ENCODE assay signal across 16 cellular contexts in the genomic region with DNA sequence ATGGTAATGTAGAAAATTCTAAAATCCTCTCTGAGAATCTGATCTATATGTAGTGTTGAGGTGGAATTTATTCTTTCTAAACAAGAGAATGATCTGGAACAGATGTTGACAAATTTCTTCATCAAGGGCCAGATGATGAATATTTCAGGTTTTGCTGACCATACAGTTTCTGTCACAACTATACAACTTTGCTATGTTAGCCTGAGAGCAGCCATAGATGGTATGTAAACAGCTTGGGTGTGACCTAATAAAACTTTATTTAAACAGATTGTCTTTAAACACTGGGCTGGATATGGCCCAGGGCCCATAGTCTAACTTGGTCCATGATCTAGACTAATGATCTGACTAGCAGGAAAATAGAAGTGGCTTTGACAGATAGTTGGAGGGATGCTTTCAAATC.
DNase-seq lines count a peak whose midpoint lies in the region; ATAC-seq, FAIRE-seq and TF ChIP-seq lines count a peak whose summit lies in the region.
"Had no signal": no experiment of that assay in that cellular context is flagged by ENCODE, and none has a peak within 500 bp of the region (broad histone marks: within the 10 kb centered on the region; RNA-seq: fewer than 3 reads in every experiment).

No MANE protein-coding gene starts in this region.

- BruUV-seq in PC-9 (replicated peaks; lab: Mats Ljungman, UMichigan) (no TSS peak), K562 (replicated peaks; lab: Mats Ljungman, UMichigan) (no TSS peak)

- no peak for DNase-seq in PC-9
- DNase-seq in K562 (ENCODE audit: extremely low read depth in 1 of 4, low spot score in 3 of 4), result no peak
- DNase-seq in hepatocyte (ENCODE audit: low spot score), result no peak
- no peak for DNase-seq in sigmoid colon
- DNase-seq in T1000 (lab: John Stamatoyannopoulos, UW), result no peak
- no peak for DNase-seq in omental fat pad (ENCODE audit: low spot score)
- DNase-seq: DMS 273 treated with DMSO at 0.1 percent for 48 hours, GOT3, NCI-H1105, NCI-H1694 treated with DMSO at 0.1 percent for 48 hours, NCI-H345, SHP77 treated with DMSO at 0.1 percent for 48 hours had no signal

- H3K27ac ChIP-seq in PC-9, result peak overlapping the region; percentile 87; the same call in 1 of the 2 replicates
- no peak overlapping the region for H3K27ac ChIP-seq in K562 (ENCODE audit: extremely low read depth, low read depth, low read length)
- peak overlapping the region; percentile 88 for H3K27ac ChIP-seq in hepatocyte
- H3K27ac ChIP-seq in sigmoid colon, result peak overlapping the region; percentile 45 to 70 (median 70)
- H3K27ac ChIP-seq: BLaER1 had no signal

- no peaks in the 10 kb centered on the region for H3K9me3 ChIP-seq in PC-9 (ENCODE audit: insufficient read depth, low read depth)
- no peaks in the 10 kb centered on the region for H3K9me3 ChIP-seq in K562 (replicated peaks; ENCODE audit: control insufficient read depth, insufficient read depth, low read depth, low read length)
- no peaks in the 10 kb centered on the region for H3K9me3 ChIP-seq in hepatocyte (ENCODE audit: low read depth)
- H3K9me3 ChIP-seq in sigmoid colon, result no peaks in the 10 kb centered on the region
- H3K9me3 ChIP-seq: BLaER1 had no signal

- no peak for FAIRE-seq in K562 (lab: Jason Lieb, UNC)

- H2AFZ ChIP-seq in PC-9, result no peak overlapping the region
- no peak overlapping the region for H2AFZ ChIP-seq in K562 (ENCODE audit: low read depth, low read length)
- no peak overlapping the region for H2AFZ ChIP-seq in hepatocyte

- H3K36me3 ChIP-seq in PC-9 (ENCODE audit: low read depth), result no peaks in the 10 kb centered on the region
- H3K36me3 ChIP-seq in K562 (ENCODE audit: control insufficient read depth, insufficient read depth, low read length), result no peaks in the 10 kb centered on the region
- H3K36me3 ChIP-seq in hepatocyte (replicated peaks; ENCODE audit: insufficient read depth, low read depth), result no peaks in the 10 kb centered on the region
- no peaks in the 10 kb centered on the region for H3K36me3 ChIP-seq in sigmoid colon
- H3K36me3 ChIP-seq: BLaER1, MG63 had no signal

- ATAC-seq in K562 (no peak), GM21528 (IDR thresholded peaks at IDR 0.05; ENCODE audit: low FRiP score, unreplicated experiment) (no peak), HG02970 (IDR thresholded peaks at IDR 0.05; ENCODE audit: low FRiP score, unreplicated experiment) (no peak), omental fat pad (ENCODE audit: low FRiP score) (no peak)

- H3K4me2 ChIP-seq in PC-9 (no peak overlapping the region), K562 (ENCODE audit: insufficient read depth, low read length) (no peak overlapping the region), hepatocyte (no peak overlapping the region)
- H3K4me2 ChIP-seq: BLaER1 had no signal

- intact Hi-C loops in PC-9 (cut with micrococcal nuclease; ENCODE audit: unreplicated experiment) (no loop called here), K562 (cut with micrococcal nuclease) (no loop called here), sigmoid colon (cut with DNase I) (no loop called here)

- no peak overlapping the region for H3K9ac ChIP-seq in K562 (ENCODE audit: insufficient read depth in 1 of 2, low read depth in 2 of 2, low read length in 2 of 2)
- H3K9ac ChIP-seq: BLaER1 had no signal

- CTCF ChIA-PET in PC-9 (lab: Charles Lee) (no interaction called here), K562 (lab: Yijun Ruan, JAX; ENCODE audit: low intra/inter-chr PET ratio) (no interaction called here)

- H3K4me3 ChIP-seq in PC-9 (no peak overlapping the region), K562 (no peak overlapping the region), hepatocyte (no peak overlapping the region), sigmoid colon (no peak overlapping the region)
- H3K4me3 ChIP-seq: BLaER1, MG63 had no signal

- no peaks in the 10 kb centered on the region for H4K20me1 ChIP-seq in PC-9 (ENCODE audit: insufficient read depth)
- H4K20me1 ChIP-seq in K562 (replicated peaks; ENCODE audit: control insufficient read depth, insufficient read depth, low read length), result no peaks in the 10 kb centered on the region
- H4K20me1 ChIP-seq in hepatocyte (ENCODE audit: insufficient read depth, poor library complexity, severe bottlenecking), result no peaks in the 10 kb centered on the region
- H4K20me1 ChIP-seq: BLaER1 had no signal

- no peak for TF ChIP-seq POLR2A in K562 (conservative IDR thresholded peaks at IDR 0.05)
- TF ChIP-seq POLR2A in sigmoid colon (IDR thresholded peaks at IDR 0.05), result no peak

- H3K4me1 ChIP-seq in PC-9 (replicated peaks; ENCODE audit: insufficient read depth), result peaks cover 29% of the 10 kb centered on the region
- H3K4me1 ChIP-seq in K562 (replicated peaks in 1 of 2; ENCODE audit: control insufficient read depth in 2 of 2, insufficient read depth in 2 of 2, low read length in 2 of 2), result no peaks in the 10 kb centered on the region
- peaks cover 9% of the 10 kb centered on the region for H3K4me1 ChIP-seq in hepatocyte (ENCODE audit: insufficient read depth)
- H3K4me1 ChIP-seq in sigmoid colon, result peaks cover 0 to 61% (median 38%) of the 10 kb centered on the region in 4 donors
- H3K4me1 ChIP-seq: BLaER1 had no signal

- TF ChIP-seq RAD21 in K562 (CRISPR knock-in tag; conservative IDR thresholded peaks at IDR 0.05 in 1 of 2, IDR thresholded peaks at IDR 0.05 in 1 of 2), result no peak

- H3K9me2 ChIP-seq in PC-9 (ENCODE audit: insufficient read depth) (no peaks in the 10 kb centered on the region), hepatocyte (replicated peaks; ENCODE audit: insufficient read depth) (no peaks in the 10 kb centered on the region)

- TF ChIP-seq EP300 in K562 (IDR thresholded peaks at IDR 0.05; ENCODE audit: low read length) (no peak), sigmoid colon (IDR thresholded peaks at IDR 0.05) (no peak)

- POLR2A ChIA-PET in PC-9 (lab: Charles Lee; ENCODE audit: unreplicated experiment) (no interaction called here), K562 (lab: Yijun Ruan, JAX) (no interaction called here)

- H3K79me2 ChIP-seq in PC-9 (ENCODE audit: low read depth) (no peaks in the 10 kb centered on the region), K562 (ENCODE audit: control insufficient read depth, insufficient read depth, low read length) (no peaks in the 10 kb centered on the region), hepatocyte (no peaks in the 10 kb centered on the region)

- TF ChIP-seq CTCF in PC-9 (conservative IDR thresholded peaks at IDR 0.05), result no peak
- TF ChIP-seq CTCF in K562 (IDR thresholded peaks at IDR 0.05 in 2 of 3, conservative IDR thresholded peaks at IDR 0.05 in 1 of 3; ENCODE audit: insufficient read depth in 2 of 3, low read depth in 1 of 3, low read length in 3 of 3), result no peak
- TF ChIP-seq CTCF in hepatocyte (IDR thresholded peaks at IDR 0.05; ENCODE audit: poor library complexity), result no peak
- no peak for TF ChIP-seq CTCF in sigmoid colon (IDR thresholded peaks at IDR 0.05)
- no peak for TF ChIP-seq CTCF in omental fat pad (IDR thresholded peaks at IDR 0.05)

- in situ Hi-C loops in K562 (cut with MboI), result no loop called here

- H3K27me3 ChIP-seq in PC-9 (ENCODE audit: insufficient read depth, low read depth), result no peaks in the 10 kb centered on the region
- H3K27me3 ChIP-seq in K562 (ENCODE audit: control insufficient read depth in 2 of 2, insufficient read depth in 2 of 2, low read length in 2 of 2), result no peaks in the 10 kb centered on the region
- H3K27me3 ChIP-seq in hepatocyte, result no peaks in the 10 kb centered on the region
- H3K27me3 ChIP-seq in sigmoid colon, result no peaks in the 10 kb centered on the region
- H3K27me3 ChIP-seq: BLaER1, MG63 had no signal

- H3F3A ChIP-seq in PC-9 (ENCODE audit: insufficient read depth, low read depth), result peaks cover 24% of the 10 kb centered on the region

- no peaks in the 10 kb centered on the region for H3K9me1 ChIP-seq in K562 (ENCODE audit: control insufficient read depth, insufficient read depth, low read length)

TF ChIP-seq in K562, 482 proteins besides CTCF, POLR2A, EP300 and RAD21 (continues in another document):
- TF ChIP-seq, protein P1, sequence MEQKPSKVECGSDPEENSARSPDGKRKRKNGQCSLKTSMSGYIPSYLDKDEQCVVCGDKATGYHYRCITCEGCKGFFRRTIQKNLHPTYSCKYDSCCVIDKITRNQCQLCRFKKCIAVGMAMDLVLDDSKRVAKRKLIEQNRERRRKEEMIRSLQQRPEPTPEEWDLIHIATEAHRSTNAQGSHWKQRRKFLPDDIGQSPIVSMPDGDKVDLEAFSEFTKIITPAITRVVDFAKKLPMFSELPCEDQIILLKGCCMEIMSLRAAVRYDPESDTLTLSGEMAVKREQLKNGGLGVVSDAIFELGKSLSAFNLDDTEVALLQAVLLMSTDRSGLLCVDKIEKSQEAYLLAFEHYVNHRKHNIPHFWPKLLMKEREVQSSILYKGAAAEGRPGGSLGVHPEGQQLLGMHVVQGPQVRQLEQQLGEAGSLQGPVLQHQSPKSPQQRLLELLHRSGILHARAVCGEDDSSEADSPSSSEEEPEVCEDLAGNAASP (IDR thresholded peaks at IDR 0.05), result no peak
